In the genomic region with DNA sequence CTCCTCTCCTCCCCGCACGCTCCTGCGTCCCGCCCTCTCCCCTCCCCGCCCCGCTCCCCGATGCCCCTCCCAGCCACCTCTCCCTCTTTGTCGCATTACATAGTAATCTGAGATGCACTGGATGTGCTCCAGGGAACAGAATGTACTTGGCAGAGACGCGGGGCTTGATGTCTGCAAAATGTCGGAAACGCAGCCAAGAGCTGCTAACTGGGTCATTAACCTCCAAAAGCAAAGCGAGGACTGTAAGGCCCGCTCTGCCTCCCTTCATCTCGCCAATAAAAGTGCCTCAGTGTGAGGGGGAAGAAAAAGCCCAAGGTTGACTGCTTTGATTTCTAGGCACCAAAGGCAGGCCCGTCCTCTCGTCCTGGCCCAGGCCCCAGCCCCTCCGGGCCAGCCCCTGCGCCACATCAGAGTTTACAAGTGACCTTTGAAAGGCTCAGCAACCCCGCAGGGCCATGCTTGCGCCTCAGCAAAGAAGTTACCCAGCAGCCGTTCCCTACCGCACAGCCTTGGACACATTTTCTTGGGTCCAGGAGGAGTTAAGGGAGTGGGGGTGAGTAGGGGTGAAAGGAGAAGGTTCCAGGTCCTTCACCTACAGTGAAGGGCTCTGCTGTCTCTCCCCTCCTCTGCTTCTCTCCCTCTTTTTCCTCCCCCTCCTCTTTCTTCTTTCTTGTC, we compare ENCODE assay signal across 8 cellular contexts.
A peak's percentile ranks its signal among the peaks of the same experiment; 100 is the strongest.
DNase-seq lines count a peak whose midpoint lies in the region; ATAC-seq and TF ChIP-seq lines count a peak whose summit lies in the region.

No MANE protein-coding gene starts in this region.

- TF ChIP-seq POLR2A in vagina (IDR thresholded peaks at IDR 0.05): no peak

- H3K4me3 ChIP-seq in AG04450 (ENCODE audit: low read depth, low read length): peak overlapping the region; percentile 45
- peak overlapping the region; percentile 83 for H3K4me3 ChIP-seq in HUES6 (ENCODE audit: low read depth, low read length)
- peak overlapping the region; percentile 23 for H3K4me3 ChIP-seq in RWPE2 (ENCODE audit: severe bottlenecking)
- H3K4me3 ChIP-seq in mucosa of stomach (ENCODE audit: low read length): peak overlapping the region; percentile 34
- peak overlapping the region; percentile 31 to 42 for H3K4me3 ChIP-seq in vagina

- H3K27me3 ChIP-seq in AG04450 (ENCODE audit: control insufficient read depth, insufficient read depth, low read length): no peaks in the 10 kb centered on the region
- H3K27me3 ChIP-seq in HUES6 (ENCODE audit: control insufficient read depth, insufficient read depth, low read length): 0 out of 2 replicates have a peak, but pooled peaks cover 3% of the 10 kb centered on the region
- no peaks in the 10 kb centered on the region for H3K27me3 ChIP-seq in RWPE2 (ENCODE audit: insufficient read depth, poor library complexity, severe bottlenecking)
- no peaks in the 10 kb centered on the region for H3K27me3 ChIP-seq in mucosa of stomach (ENCODE audit: control insufficient read depth, insufficient read depth, low read length)
- no peaks in the 10 kb centered on the region for H3K27me3 ChIP-seq in vagina

- H3K4me1 ChIP-seq in HUES6 (ENCODE audit: control insufficient read depth, insufficient read depth, low read length) (peaks cover 21% of the 10 kb centered on the region), RWPE2 (ENCODE audit: insufficient read depth, poor library complexity, severe bottlenecking) (peaks cover 39% of the 10 kb centered on the region), mucosa of stomach (ENCODE audit: control insufficient read depth, insufficient read depth, low read length) (peaks cover 47% of the 10 kb centered on the region), vagina (peaks cover 81% of the 10 kb centered on the region)

- POLR2A ChIA-PET in AG04450 (lab: Yijun Ruan, JAX): no interaction called here

- ATAC-seq in RWPE2 (ENCODE audit: low read depth) (peak; percentile 66; the same call in 2 of the 3 replicates), esophagus mucosa (peak; percentile 86), HG03135 (IDR thresholded peaks at IDR 0.05; ENCODE audit: unreplicated experiment) (no peak), GM21515 (IDR thresholded peaks at IDR 0.05; ENCODE audit: unreplicated experiment) (no peak)

- no peaks in the 10 kb centered on the region for H3K36me3 ChIP-seq in HUES6 (ENCODE audit: control insufficient read depth, insufficient read depth, low read length)
- H3K36me3 ChIP-seq in RWPE2 (ENCODE audit: low read depth): no peaks in the 10 kb centered on the region
- H3K36me3 ChIP-seq in mucosa of stomach (ENCODE audit: control insufficient read depth, insufficient read depth, low read length): no peaks in the 10 kb centered on the region
- H3K36me3 ChIP-seq in vagina: no peaks in the 10 kb centered on the region

- DNase-seq in AG04450 (ENCODE audit: low read depth, low spot score) (no peak), RWPE2 (ENCODE audit: low spot score) (peak; percentile 85), vagina (ENCODE audit: extremely low spot score in 2 of 2) (peak in 1 of 2 donors; percentile 99)

- intact Hi-C loops in vagina (cut with DNase I): loop anchor here (5.0 to 10.0 kb wide), 3 partner anchors 166 to 683 kb away; no protein-coding TSS in a partner anchor

- CTCF ChIA-PET in AG04450 (lab: Charles Lee): interaction anchor here (1.0 to 1.2 kb wide), 2 partner anchors 1201 to 1209 kb away, joined by 3 to 4 read pairs; no protein-coding TSS in a partner anchor

- TF ChIP-seq CTCF in AG04450 (IDR thresholded peaks at IDR 0.05; ENCODE audit: low read depth, low read length): no peak
- TF ChIP-seq CTCF in RWPE2 (IDR thresholded peaks at IDR 0.05; ENCODE audit: poor library complexity, severe bottlenecking): no peak
- no peak for TF ChIP-seq CTCF in vagina (IDR thresholded peaks at IDR 0.05)

- H3K9me3 ChIP-seq in AG04450 (ENCODE audit: control insufficient read depth, insufficient read depth, low read length) (no peaks in the 10 kb centered on the region), HUES6 (ENCODE audit: control insufficient read depth, insufficient read depth, low read depth, low read length) (no peaks in the 10 kb centered on the region), RWPE2 (ENCODE audit: severe bottlenecking) (no peaks in the 10 kb centered on the region), mucosa of stomach (ENCODE audit: control insufficient read depth, low read length) (no peaks in the 10 kb centered on the region), vagina (no peaks in the 10 kb centered on the region)

- peak overlapping the region; percentile 81 for H3K9ac ChIP-seq in HUES6 (ENCODE audit: low read length)
- peak overlapping the region; percentile 75 for H3K9ac ChIP-seq in mucosa of stomach (ENCODE audit: low read length)

- H3K27ac ChIP-seq in AG04450 (ENCODE audit: low read depth, low read length) (peak overlapping the region; percentile 83), HUES6 (ENCODE audit: low read depth, low read length) (peak overlapping the region; percentile 92), RWPE2 (ENCODE audit: poor library complexity, severe bottlenecking) (peak overlapping the region; percentile 99), vagina (peak overlapping the region; percentile 90)

Comparison
In these comparisons a context has a peak if more than half of its experiments do, and no peak if none do; other contexts are left out.
1. H3K4me3 ChIP-seq: peak in every context shown above with its lines; median percentile 83 in HUES6; 45 in AG04450; 36 in vagina; 34 in mucosa of stomach; 23 in RWPE2.
2. ATAC-seq: peak in RWPE2 (single experiment) and esophagus mucosa (single experiment); none in HG03135 (single experiment) and GM21515 (single experiment).
3. Peak in every context shown above with its lines, with median percentiles within 50 percentile points of each other: H3K27ac ChIP-seq.